In genomic region chr17:47220531-47220999, GRCh38 we compare ENCODE assay signal across 13 cellular contexts. TPM values are rescaled to one million over a fixed set of nuclear protein-coding genes. Genes with fewer than 3 reads are reported as not detected.
DNase-seq lines count a peak whose midpoint lies in the region; ATAC-seq, FAIRE-seq and TF ChIP-seq lines count a peak whose summit lies in the region.
"Had no signal": no experiment of that assay in that cellular context is flagged by ENCODE, and none has a peak within 500 bp of the region (broad histone marks: within the 10 kb centered on the region; RNA-seq: fewer than 3 reads in every experiment).

No MANE protein-coding gene starts in this region.

- H3K9me3 Mint-ChIP-seq in T-helper 2 cell treated with Interferon-gamma antibody and Interleukin-4, amounts not matched to agents 5 μg/mL and 100 μg/mL, for 36 hours, result peaks cover 16% of the 10 kb centered on the region

- peak; percentile 9 for FAIRE-seq in GM12892 (lab: Jason Lieb, UNC)
- FAIRE-seq: colon had no signal

- no peaks in the 10 kb centered on the region for H3K9me3 ChIP-seq in right lobe of liver

- no peak overlapping the region for H3K27ac ChIP-seq in right lobe of liver
- H3K27ac ChIP-seq: 22Rv1 had no signal

- H3K4me1 Mint-ChIP-seq in T-helper 2 cell treated with Interferon-gamma antibody and Interleukin-4, amounts not matched to agents 5 μg/mL and 100 μg/mL, for 36 hours (ENCODE audit: low read depth), result peaks cover 29% of the 10 kb centered on the region

- peaks cover 0 to 29% (median 5%) of the 10 kb centered on the region in 4 donors for H3K4me1 ChIP-seq in right lobe of liver

- no peak overlapping the region for H3K4me3 ChIP-seq in right lobe of liver

- ATAC-seq in right lobe of liver, result no peak

- H3K27me3 Mint-ChIP-seq in T-helper 2 cell treated with Interferon-gamma antibody and Interleukin-4, amounts not matched to agents 5 μg/mL and 100 μg/mL, for 36 hours (ENCODE audit: low read depth), result no peaks in the 10 kb centered on the region

- no peaks in the 10 kb centered on the region for H3K27me3 ChIP-seq in right lobe of liver

- TF ChIP-seq POLR2A in GM12892 (IDR thresholded peaks at IDR 0.05; ENCODE audit: low read depth, low read length), result no peak
- TF ChIP-seq POLR2A in right lobe of liver (IDR thresholded peaks at IDR 0.05), result no peak

- no peaks in the 10 kb centered on the region for H3K36me3 ChIP-seq in right lobe of liver

- 40% methylated on average over 6 of the region's 7 CpGs for WGBS in right lobe of liver (ENCODE audit: insufficient coverage, low coverage, low lambda C conversion rate, missing lambda C conversion rate)

- no peak for TF ChIP-seq CTCF in right lobe of liver (IDR thresholded peaks at IDR 0.05)

- DNase-seq in NCI-H1417 (lab: John Stamatoyannopoulos, UW), result peak; percentile 12 to 53 (median 16)
- DNase-seq in NCI-H1417 treated with DMSO at 0.1 percent for 48 hours (lab: John Stamatoyannopoulos, UW), result no peak
- DNase-seq in GM12892 (ENCODE audit: insufficient read length), result no peak
- DNase-seq in T-helper 2 cell treated with Interferon-gamma antibody and Interleukin-4, amounts not matched to agents 5 μg/mL and 100 μg/mL, for 36 hours (ENCODE audit: low spot score), result no peak
- DNase-seq in kidney tubule cell (ENCODE audit: low spot score), result peak; percentile 65
- DNase-seq in right lobe of liver, result no peak
- DNase-seq in COR-L47 (lab: John Stamatoyannopoulos, UW), result no peak
- no peak for DNase-seq in globus pallidus (ENCODE audit: low spot score)
- DNase-seq: DMS79 treated with DMSO at 0.1 percent for 48 hours, NCI-H1105 treated with DMSO at 0.1 percent for 48 hours had no signal

- no peak overlapping the region for H3K4me3 Mint-ChIP-seq in T-helper 2 cell treated with Interferon-gamma antibody and Interleukin-4, amounts not matched to agents 5 μg/mL and 100 μg/mL, for 36 hours

- H3K36me3 Mint-ChIP-seq in T-helper 2 cell treated with Interferon-gamma antibody and Interleukin-4, amounts not matched to agents 5 μg/mL and 100 μg/mL, for 36 hours (ENCODE audit: low read depth), result no peaks in the 10 kb centered on the region

- intact Hi-C loops in right lobe of liver (cut with DNase I), result loop anchor here in 1 of 2 donors (10.0 kb wide), 1 partner anchor 404 kb away; no protein-coding TSS in a partner anchor

- peak overlapping the region; percentile 22 for H3K27ac Mint-ChIP-seq in T-helper 2 cell treated with Interferon-gamma antibody and Interleukin-4, amounts not matched to agents 5 μg/mL and 100 μg/mL, for 36 hours

RNA-seq across cellular contexts. Expression of gene MYL4, which starts 11.4 kb away (rescaled TPM):
- polyA plus RNA-seq in GM12892 (2012; ENCODE audit: missing spikeins), result 0.38 TPM
- total RNA-seq in right lobe of liver, result under 1 TPM in 4 of 6 experiments, not detected in 2; 0.42 to 0.80 (median 0.58) TPM
- total RNA-seq: T-helper 2 cell treated with Interferon-gamma antibody and Interleukin-4, amounts not matched to agents 100 ng/mL and 5 ng/mL, for 36 hours had no signal

RNA-seq across cellular contexts. Expression of gene CDC27, which starts 31.5 kb away (rescaled TPM):
- polyA plus RNA-seq in GM12892 (2012; ENCODE audit: missing spikeins), result 50.7 TPM
- 10 to 100 TPM; 27.5 to 50.4 (median 32.9) TPM for total RNA-seq in right lobe of liver

RNA-seq across cellular contexts. Expression of gene ITGB3, which starts 33.1 kb away (rescaled TPM):
- 5.5 TPM for polyA plus RNA-seq in GM12892 (2012; ENCODE audit: missing spikeins)
- 1 to 10 TPM; 2.2 to 8.0 (median 4.8) TPM for total RNA-seq in right lobe of liver

Comparison
In these comparisons a context has a peak if more than half of its experiments do, and no peak if none do; other contexts are left out.
1. DNase-seq: peak in NCI-H1417 (3 of 3) and kidney tubule cell (single experiment); none in NCI-H1417 treated with DMSO at 0.1 percent for 48 hours (single experiment), GM12892 (single experiment), T-helper 2 cell treated with Interferon-gamma antibody and Interleukin-4, amounts not matched to agents 5 μg/mL and 100 μg/mL, for 36 hours (single experiment), right lobe of liver (0 of 3), COR-L47 (single experiment) and globus pallidus (single experiment).